27 cellular contexts compared by ENCODE assay signal in the genomic region with DNA sequence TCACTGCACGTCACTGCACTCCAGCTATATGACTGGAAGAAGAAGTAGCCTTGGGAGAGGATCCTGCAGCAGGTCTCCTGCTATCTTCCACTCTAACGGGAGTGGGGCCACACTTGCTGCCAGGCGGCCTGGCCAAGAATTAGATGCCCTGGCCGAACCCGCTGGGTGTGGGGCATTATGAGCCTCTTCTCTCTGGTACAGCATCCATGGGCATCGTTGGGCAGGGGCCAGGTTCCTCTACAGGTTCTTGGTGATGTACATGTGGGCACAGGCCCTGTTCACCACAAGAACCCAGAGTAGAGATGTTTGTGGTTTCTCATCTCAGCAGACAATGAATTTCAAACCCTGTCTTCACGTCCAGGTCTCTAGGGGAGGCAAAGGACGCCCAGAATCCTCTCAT.
"Had no signal": no experiment of that assay in that cellular context is flagged by ENCODE, and none has a peak within 500 bp of the region (broad histone marks: within the 10 kb centered on the region; RNA-seq: fewer than 3 reads in every experiment).

No MANE protein-coding gene starts in this region.

- H3K27ac Mint-ChIP-seq: activated B cell treated with CpG ODN at 0.5 μM for 24 hours; activated CD8-positive, alpha-beta T cell treated with anti-CD3 and anti-CD28 coated beads for 36 hours; activated naive CD4-positive, alpha-beta T cell treated with anti-CD3 and anti-CD28 coated beads, Interleukin-2, amount 10 ng/mL, durations not matched to agents 7 days and 5 days; activated naive CD8-positive, alpha-beta T cell; activated T-cell treated with anti-CD3 and anti-CD28 coated beads, Interleukin-2, amount 50 U/mL, for 24 hours; activated T-cell treated with anti-CD3 and anti-CD28 coated beads, Interleukin-2, amount 50 U/mL, for 72 hours; effector memory CD8-positive, alpha-beta T cell; T-helper 17 cell; T-helper 2 cell treated with Interferon-gamma antibody and Interleukin-4, amounts not matched to agents 5 μg/mL and 100 μg/mL, for 36 hours had no signal

- H3K36me3 ChIP-seq: WERI-Rb-1 had no signal

- H3K4me1 Mint-ChIP-seq: activated B cell treated with CpG ODN at 0.5 μM for 24 hours; activated naive CD4-positive, alpha-beta T cell treated with anti-CD3 and anti-CD28 coated beads, Interleukin-2, amount 10 ng/mL, durations not matched to agents 7 days and 5 days; T-helper 17 cell had no signal

- H3K36me3 Mint-ChIP-seq: activated naive CD4-positive, alpha-beta T cell treated with anti-CD3 and anti-CD28 coated beads, Interleukin-2, amount 10 ng/mL, durations not matched to agents 7 days and 5 days; activated naive CD8-positive, alpha-beta T cell had no signal

- H3K9me3 ChIP-seq: body of pancreas had no signal

- H3K9me3 Mint-ChIP-seq: activated B cell treated with CpG ODN at 0.5 μM for 24 hours; activated CD8-positive, alpha-beta T cell treated with anti-CD3 and anti-CD28 coated beads for 36 hours; activated naive CD4-positive, alpha-beta T cell treated with anti-CD3 and anti-CD28 coated beads, Interleukin-2, amount 10 ng/mL, durations not matched to agents 7 days and 5 days; activated T-cell treated with anti-CD3 and anti-CD28 coated beads, Interleukin-2, amount 50 U/mL, for 24 hours; activated T-cell treated with anti-CD3 and anti-CD28 coated beads, Interleukin-2, amount 50 U/mL, for 72 hours; effector memory CD8-positive, alpha-beta T cell; T-helper 2 cell treated with Interferon-gamma antibody and Interleukin-4, amounts not matched to agents 5 μg/mL and 100 μg/mL, for 36 hours had no signal

- H3K4me3 ChIP-seq: body of pancreas had no signal

- ATAC-seq: activated CD4-positive, CD25-positive, alpha-beta regulatory T cell treated with anti-CD3 and anti-CD28 coated beads, Interleukin-2, amount 50 U/mL, for 24 hours; activated CD8-positive, alpha-beta T cell treated with anti-CD3 and anti-CD28 coated beads for 36 hours; activated T-cell treated with anti-CD3 and anti-CD28 coated beads, Interleukin-2, amount 50 U/mL, for 72 hours; effector memory CD8-positive, alpha-beta T cell; T-helper 17 cell had no signal

- H3K27ac ChIP-seq: body of pancreas, epithelial cell of prostate, WERI-Rb-1 had no signal

- H3K4me3 Mint-ChIP-seq: activated B cell treated with CpG ODN at 0.5 μM for 24 hours; activated CD8-positive, alpha-beta T cell treated with anti-CD3 and anti-CD28 coated beads for 36 hours; activated naive CD4-positive, alpha-beta T cell treated with anti-CD3 and anti-CD28 coated beads, Interleukin-2, amount 10 ng/mL, durations not matched to agents 7 days and 5 days; activated naive CD8-positive, alpha-beta T cell; activated T-cell treated with anti-CD3 and anti-CD28 coated beads, Interleukin-2, amount 50 U/mL, for 24 hours; activated T-cell treated with anti-CD3 and anti-CD28 coated beads, Interleukin-2, amount 50 U/mL, for 72 hours; effector memory CD8-positive, alpha-beta T cell; T-helper 17 cell; T-helper 2 cell treated with Interferon-gamma antibody and Interleukin-4, amounts not matched to agents 5 μg/mL and 100 μg/mL, for 36 hours had no signal

- H3K27me3 ChIP-seq: body of pancreas had no signal

- DNase-seq: activated B cell treated with CpG ODN at 0.5 μM for 24 hours; activated CD4-positive, alpha-beta T cell treated with anti-CD3 and anti-CD28 coated beads for 48 hours; activated CD4-positive, alpha-beta T cell treated with anti-CD3 and anti-CD28 coated beads, Interleukin-2, amount 50 U/mL, for 1 hour; activated CD4-positive, alpha-beta T cell treated with anti-CD3 and anti-CD28 coated beads, Interleukin-2, amount 50 U/mL, for 48 hours; activated CD8-positive, alpha-beta memory T cell treated with anti-CD3 and anti-CD28 coated beads for 24 hours; activated CD8-positive, alpha-beta memory T cell treated with anti-CD3 and anti-CD28 coated beads, Interleukin-2, amount 50 U/mL, for 48 hours; activated CD8-positive, alpha-beta T cell treated with anti-CD3 and anti-CD28 coated beads for 36 hours; activated gamma-delta T cell; activated naive CD4-positive, alpha-beta T cell; activated naive CD4-positive, alpha-beta T cell treated with anti-CD3 and anti-CD28 coated beads, Interleukin-2, amount 10 ng/mL, durations not matched to agents 7 days and 5 days; activated T-cell treated with anti-CD3 and anti-CD28 coated beads for 4 hours; activated T-cell treated with anti-CD3 and anti-CD28 coated beads, Interleukin-2, amount 50 U/mL, for 24 hours; activated T-cell treated with anti-CD3 and anti-CD28 coated beads, Interleukin-2, amount 50 U/mL, for 72 hours; amniotic stem cell; cortex of kidney; dermis blood vessel endothelial cell; effector CD4-positive, alpha-beta T cell; effector memory CD8-positive, alpha-beta T cell; T-helper 1 cell; T-helper 17 cell; T1000 had no signal

- H3K4me1 ChIP-seq: body of pancreas had no signal
